In genomic region chr13:26557393-26558073, GRCh38 we compare ENCODE assay signal across 8 cellular contexts. TPM values are rescaled to one million over a fixed set of nuclear protein-coding genes. Genes with fewer than 3 reads are reported as not detected.
A peak's percentile ranks its signal among the peaks of the same experiment; 100 is the strongest.
DNase-seq lines count a peak whose midpoint lies in the region; ATAC-seq and TF ChIP-seq lines count a peak whose summit lies in the region.

WASF3 (plus strand) TSS chr13:26557683; CDS start chr13:26642271, 84,588 bp downstream.

- TF ChIP-seq CTCF in gastroesophageal sphincter (IDR thresholded peaks at IDR 0.05) (peak in 2 of 4 experiments; percentile 10 to 17), nephron progenitor cell (IDR thresholded peaks at IDR 0.05) (no peak)

- H3K36me3 ChIP-seq in gastroesophageal sphincter (no peaks in the 10 kb centered on the region), thymus (ENCODE audit: control insufficient read depth, insufficient read depth) (no peaks in the 10 kb centered on the region)

- H3K9me3 Mint-ChIP-seq in nephron progenitor cell: peaks cover 12% of the 10 kb centered on the region

- peaks cover 3% of the 10 kb centered on the region for H3K27me3 Mint-ChIP-seq in nephron progenitor cell (ENCODE audit: low read depth, poor library complexity)

- ATAC-seq in GM21367 (IDR thresholded peaks at IDR 0.05; ENCODE audit: unreplicated experiment): peak; percentile 95
- ATAC-seq in gastroesophageal sphincter: peak; percentile 97

- H3K27ac ChIP-seq in gastroesophageal sphincter: peak within 1 kb of the TSS in 3 of 4 donors; percentile 80 to 84 (median 81)
- H3K27ac ChIP-seq in thymus (ENCODE audit: low read depth): no peak within 1 kb of the TSS

- H3K9me3 ChIP-seq in gastroesophageal sphincter: no peaks in the 10 kb centered on the region
- H3K9me3 ChIP-seq in thymus (ENCODE audit: control insufficient read depth): no peaks in the 10 kb centered on the region

- no peak for TF ChIP-seq EP300 in gastroesophageal sphincter (IDR thresholded peaks at IDR 0.05)

- H3K27me3 ChIP-seq in gastroesophageal sphincter (peaks cover 3% of the 10 kb centered on the region), thymus (ENCODE audit: control insufficient read depth, insufficient read depth) (peaks cover 27% of the 10 kb centered on the region)

- peak within 1 kb of the TSS; percentile 73 to 94 for H3K4me3 ChIP-seq in gastroesophageal sphincter
- H3K4me3 ChIP-seq in thymus (ENCODE audit: low read length): peak within 1 kb of the TSS; percentile 48

- H3K27ac Mint-ChIP-seq in nephron progenitor cell: no peak within 1 kb of the TSS

- H3K36me3 Mint-ChIP-seq in nephron progenitor cell (ENCODE audit: low read depth): no peaks in the 10 kb centered on the region

- peaks cover 16% of the 10 kb centered on the region for H3K4me1 Mint-ChIP-seq in nephron progenitor cell

- WGBS in gastroesophageal sphincter (ENCODE audit: low coverage in 1 of 2), 2 donors: 0% methylated on average over 4 of the region's 94 CpGs; no CpG with 5 or more reads in 1 of the 2 donors
- WGBS in thymus: under 1% methylated on average over 94 of the region's 94 CpGs

- peak within 1 kb of the TSS; percentile 92 for H3K4me3 Mint-ChIP-seq in nephron progenitor cell

- peak; percentile 47 to 76 for TF ChIP-seq POLR2A in gastroesophageal sphincter (IDR thresholded peaks at IDR 0.05)

- DNase-seq in CMK (ENCODE audit: low read depth) (peak; percentile 43), HPDE6-E6E7 (ENCODE audit: extremely low spot score) (peak; percentile 77), NCI-H82 treated with DMSO at 0.1 percent for 48 hours (lab: John Stamatoyannopoulos, UW; ENCODE audit: unreplicated experiment) (peak; percentile 98), nephron progenitor cell (peak; percentile 98)
- peak; percentile 8 for DNase-seq in activated gamma-delta T cell treated with anti-CD3 and anti-CD28 coated beads, Interleukin-2, amount 50 U/mL, for 16 hours (ENCODE audit: low read depth)

- H3K4me1 ChIP-seq in gastroesophageal sphincter (peaks cover 0 to 41% (median 0%) of the 10 kb centered on the region in 3 donors), thymus (ENCODE audit: control insufficient read depth, insufficient read depth, low read length) (peaks cover 4% of the 10 kb centered on the region)

RNA-seq across cellular contexts. Expression of gene WASF3, which starts in this region (rescaled TPM):
- 10 to 100 TPM; 13.7 to 19.0 (median 18.7) TPM for total RNA-seq in gastroesophageal sphincter
- polyA plus RNA-seq in thymus: 2.7 TPM

Comparison
In these comparisons a context has a peak if more than half of its experiments do, and no peak if none do; other contexts are left out.
1. DNase-seq: peak in every context shown above with its lines; median percentile 98 in NCI-H82 treated with DMSO at 0.1 percent for 48 hours; 98 in nephron progenitor cell; 77 in HPDE6-E6E7; 43 in CMK; 8 in activated gamma-delta T cell treated with anti-CD3 and anti-CD28 coated beads, Interleukin-2, amount 50 U/mL, for 16 hours.